ENCODE assay signal across 19 cellular contexts in the genomic region with DNA sequence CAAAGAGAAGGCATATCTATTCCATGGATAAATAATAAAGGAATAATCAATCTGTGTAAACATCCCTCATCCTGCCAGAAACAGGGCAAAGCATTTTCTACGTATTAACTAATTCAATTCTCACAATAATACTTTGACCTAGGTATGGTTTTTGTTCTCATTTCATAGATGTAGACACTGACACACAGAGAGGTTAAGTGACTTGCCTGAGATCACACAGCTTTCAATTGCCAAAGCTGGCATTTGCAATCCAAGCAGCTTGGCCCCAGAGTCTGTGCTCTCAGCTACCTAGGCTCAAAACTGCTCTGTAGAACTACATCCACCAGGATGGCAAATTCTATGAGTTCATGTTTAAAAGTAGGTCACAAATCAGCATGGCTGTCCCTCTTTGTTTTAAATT.
DNase-seq lines count a peak whose midpoint lies in the region; ATAC-seq, FAIRE-seq and TF ChIP-seq lines count a peak whose summit lies in the region.
"Had no signal": no experiment of that assay in that cellular context is flagged by ENCODE, and none has a peak within 500 bp of the region (broad histone marks: within the 10 kb centered on the region; RNA-seq: fewer than 3 reads in every experiment).

No MANE protein-coding gene starts in this region.

- H3K23ac ChIP-seq in H1 (ENCODE audit: insufficient read length) = no peak overlapping the region

- H2BK120ac ChIP-seq in H1 (replicated peaks; ENCODE audit: low read depth, low read length) = no peak overlapping the region

- no peak overlapping the region for H2AK5ac ChIP-seq in H1 (ENCODE audit: low read depth, low read length)

- peaks cover 2% of the 10 kb centered on the region; the same call in 1 of the 2 replicates for H3K23me2 ChIP-seq in H1 (ENCODE audit: low read depth, low read length)

- no peak for ATAC-seq in HG02763 (IDR thresholded peaks at IDR 0.05; ENCODE audit: unreplicated experiment)
- ATAC-seq: CD8-positive, alpha-beta T cell had no signal

- H3K27me3 ChIP-seq in H1 (replicated peaks in 1 of 4; ENCODE audit: control insufficient read depth in 3 of 4, extremely low read depth in 1 of 4, insufficient read depth in 3 of 4, low read length in 3 of 4) = 0 out of 7 replicates have a peak, but pooled peaks cover 0 to 2% (median 0%) of the 10 kb centered on the region in 4 experiments
- H3K27me3 ChIP-seq: BLaER1 treated with 17β-estradiol and CSF1 and Interleukin-3, amounts not matched to agents 10 nM and 100 nM had no signal

- CTCF ChIA-PET in H1 (lab: Charles Lee; ENCODE audit: partially characterized antibody) = interaction anchor here (1.1 to 2.2 kb wide), 4 partner anchors 11 to 128 kb away, joined by 3 to 6 read pairs (median 4); no protein-coding TSS in a partner anchor

- H3K36me3 ChIP-seq in H1 (ENCODE audit: control insufficient read depth in 2 of 4, insufficient read depth in 4 of 4, low read length in 3 of 4) = no peaks in the 10 kb centered on the region
- H3K36me3 ChIP-seq: BLaER1 treated with 17β-estradiol and CSF1 and Interleukin-3, amounts not matched to agents 10 nM and 100 nM had no signal

- no peak overlapping the region for H3K14ac ChIP-seq in H1 (ENCODE audit: insufficient read length)

- DNase-seq in H1 (ENCODE audit: low read depth in 1 of 2, low spot score in 2 of 2) (no peak), NCI-H345 treated with DMSO at 0.1 percent for 48 hours (lab: John Stamatoyannopoulos, UW; ENCODE audit: unreplicated experiment) (no peak), NCI-H510A (lab: John Stamatoyannopoulos, UW) (no peak)
- DNase-seq: 8988T; AML-193; Caco-2; Calu3; CD4-positive, alpha-beta T cell; CD8-positive, alpha-beta T cell; DMS79 treated with DMSO at 0.1 percent for 48 hours; GF-D8 had no signal

- no peak for TF ChIP-seq CTCF in VCaP (conservative IDR thresholded peaks at IDR 0.05)
- no peak for TF ChIP-seq CTCF in H1 (IDR thresholded peaks at IDR 0.05; ENCODE audit: control extremely low read depth in 1 of 3, insufficient read depth in 1 of 3, low read depth in 1 of 3, low read length in 3 of 3)

- no peak overlapping the region for H2BK15ac ChIP-seq in H1 (ENCODE audit: low read length)

- POLR2A ChIA-PET in H1 (lab: Charles Lee; ENCODE audit: partially characterized antibody) = no interaction called here

- H2BK5ac ChIP-seq in H1 (ENCODE audit: low read depth, low read length) = no peak overlapping the region

- TF ChIP-seq RAD21 in H1 (IDR thresholded peaks at IDR 0.05 in 1 of 2, conservative IDR thresholded peaks at IDR 0.05 in 1 of 2; ENCODE audit: low read depth in 2 of 2, low read length in 2 of 2) = no peak

- no peaks in the 10 kb centered on the region for H3K4me1 ChIP-seq in H1 (replicated peaks in 1 of 4; ENCODE audit: control insufficient read depth in 3 of 4, insufficient read depth in 4 of 4, low read length in 3 of 4)
- H3K4me1 ChIP-seq: BLaER1 treated with 17β-estradiol and CSF1 and Interleukin-3, amounts not matched to agents 10 nM and 100 nM; Caco-2 had no signal

- no peak overlapping the region for H4K8ac ChIP-seq in H1 (ENCODE audit: extremely low read depth, insufficient read depth, low read length)

- H3K4me3 ChIP-seq in H1 (ENCODE audit: extremely low read depth in 1 of 4, insufficient read depth in 2 of 4, low read depth in 3 of 4, low read length in 4 of 4) = no peak overlapping the region
- H3K4me3 ChIP-seq: BLaER1 treated with 17β-estradiol and CSF1 and Interleukin-3, amounts not matched to agents 10 nM and 100 nM had no signal

- no peak overlapping the region for H3K9ac ChIP-seq in H1 (replicated peaks in 1 of 4; ENCODE audit: extremely low read depth in 1 of 4, low read depth in 3 of 4, low read length in 3 of 4)
- H3K9ac ChIP-seq: BLaER1 treated with 17β-estradiol and CSF1 and Interleukin-3, amounts not matched to agents 10 nM and 100 nM had no signal

- no peak overlapping the region for H4K91ac ChIP-seq in H1 (replicated peaks; ENCODE audit: insufficient read length, low read length)

- H2AFZ ChIP-seq in H1 (ENCODE audit: low read length) = no peak overlapping the region

- no peak for FAIRE-seq in H1 (lab: Jason Lieb, UNC)
- FAIRE-seq: A204.1, D721Med, G401.6, GM12891 had no signal

- no peak overlapping the region for H3K4ac ChIP-seq in H1 (replicated peaks; ENCODE audit: insufficient read length, low read depth, low read length)

- no peak for TF ChIP-seq EP300 in H1 (IDR thresholded peaks at IDR 0.05; ENCODE audit: borderline replicate concordance in 1 of 2, low read depth in 2 of 2, low read length in 2 of 2)

- no peaks in the 10 kb centered on the region for H3K79me2 ChIP-seq in H1 (ENCODE audit: control insufficient read depth in 1 of 2, insufficient read depth in 2 of 2, low read length in 2 of 2)

- H3K79me1 ChIP-seq in H1 (ENCODE audit: low read depth, low read length) = no peaks in the 10 kb centered on the region

- no peak overlapping the region for H2BK12ac ChIP-seq in H1 (ENCODE audit: low read depth, low read length)

- 81% methylated on average over 1 of the region's 1 CpG; no CpG with 5 or more reads in 1 of the 2 experiments for WGBS in H1 (ENCODE audit: extremely low coverage in 1 of 2, insufficient coverage in 1 of 2, insufficient read length in 1 of 2, insufficient replicate concordance in 2 of 2, low coverage in 1 of 2, low lambda C conversion rate in 2 of 2, missing lambda C conversion rate in 1 of 2), 2 experiments

- no peaks in the 10 kb centered on the region for H3K9me3 ChIP-seq in H1 (ENCODE audit: insufficient read depth in 2 of 2, low read depth in 1 of 2, low read length in 1 of 2)
- H3K9me3 ChIP-seq: Caco-2 had no signal

- no peak overlapping the region for H2BK20ac ChIP-seq in H1 (ENCODE audit: low read length)

- H4K20me1 ChIP-seq in H1 (replicated peaks in 1 of 2; ENCODE audit: control insufficient read depth in 1 of 2, insufficient read depth in 2 of 2, low read length in 2 of 2) = no peaks in the 10 kb centered on the region
- H4K20me1 ChIP-seq: BLaER1 treated with 17β-estradiol and CSF1 and Interleukin-3, amounts not matched to agents 10 nM and 100 nM had no signal

- no peak for TF ChIP-seq POLR2A in H1 (IDR thresholded peaks at IDR 0.05; ENCODE audit: control extremely low read depth in 1 of 2, low read depth in 2 of 2, low read length in 2 of 2)

- no peak overlapping the region for H4K5ac ChIP-seq in H1 (ENCODE audit: insufficient read length, low read depth, low read length)

- H3K18ac ChIP-seq in H1 (ENCODE audit: extremely low read depth, low read length) = no peak overlapping the region

- no peak overlapping the region for H3K56ac ChIP-seq in H1 (replicated peaks; ENCODE audit: insufficient read length, low read depth, low read length)

- H3K4me2 ChIP-seq in H1 (ENCODE audit: insufficient read depth in 1 of 2, low read depth in 2 of 2, low read length in 2 of 2) = no peak overlapping the region
- H3K4me2 ChIP-seq: BLaER1 treated with 17β-estradiol and CSF1 and Interleukin-3, amounts not matched to agents 10 nM and 100 nM had no signal

- H3K27ac ChIP-seq in VCaP (peak overlapping the region; percentile 74; the same call in 1 of the 2 replicates), H1 (ENCODE audit: low read depth, low read length) (no peak overlapping the region)
- H3K27ac ChIP-seq: BLaER1 treated with 17β-estradiol and CSF1 and Interleukin-3, amounts not matched to agents 10 nM and 100 nM; C4-2B had no signal

TF ChIP-seq in H1, 55 proteins besides CTCF, POLR2A, EP300 and RAD21:
- TF ChIP-seq ZNF274 (IDR thresholded peaks at IDR 0.05; ENCODE audit: borderline replicate concordance, extremely low read depth, low read length) = no peak
- 0 out of 2 replicates have a peak, but pooled peaks have one; percentile 17 for TF ChIP-seq KDM1A (IDR thresholded peaks at IDR 0.05; ENCODE audit: borderline replicate concordance, low read length)
